In the genomic region with DNA sequence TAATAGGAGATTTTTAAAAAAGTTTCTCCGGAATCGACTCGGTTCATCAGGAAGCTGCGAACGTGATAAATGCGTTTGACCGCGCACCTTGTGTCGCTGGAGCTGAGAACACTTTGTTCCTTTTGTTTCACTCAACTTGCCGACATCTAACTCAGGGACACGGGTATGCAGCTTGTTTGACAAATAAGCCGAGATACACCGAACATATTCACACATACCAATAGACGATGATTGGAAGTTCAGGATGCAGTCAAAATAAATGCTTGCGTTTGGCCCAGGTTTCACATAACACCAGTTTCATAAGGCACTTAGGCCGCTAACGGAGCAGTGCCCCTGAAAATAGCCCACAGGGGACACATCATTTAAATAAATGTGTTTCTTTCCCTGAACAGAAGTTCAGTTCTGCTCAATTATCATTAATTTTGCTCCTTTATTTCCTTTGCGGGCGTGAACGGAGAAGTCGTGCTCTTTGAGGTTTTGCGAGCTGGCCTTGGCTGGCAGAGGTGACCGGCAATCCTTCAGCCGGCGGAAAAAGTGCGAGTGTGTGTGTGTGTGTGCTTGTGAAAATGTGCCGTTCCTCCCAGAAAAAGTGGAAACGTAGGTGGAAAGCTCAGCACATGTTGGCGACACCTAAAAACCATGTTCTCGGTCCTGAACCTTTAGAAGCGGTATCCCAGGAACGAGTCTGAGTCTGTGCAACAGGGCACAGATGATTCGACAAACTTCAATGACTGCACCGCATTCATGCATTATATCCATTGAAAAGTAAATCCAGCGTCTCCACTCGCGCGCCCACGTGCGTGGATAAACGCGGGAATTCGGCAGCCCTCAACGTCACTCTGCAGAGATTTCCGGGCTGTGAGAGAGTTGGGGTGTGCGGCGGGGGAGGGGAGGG, we compare ENCODE assay signal across 1 cellular context.
TF ChIP-seq lines count a peak whose summit lies in the region.

No MANE protein-coding gene starts in this region.

TF ChIP-seq in SK-N-SH, 30 proteins besides CTCF, POLR2A, EP300 and RAD21 (continued from another document):
- TF ChIP-seq, protein P1, sequence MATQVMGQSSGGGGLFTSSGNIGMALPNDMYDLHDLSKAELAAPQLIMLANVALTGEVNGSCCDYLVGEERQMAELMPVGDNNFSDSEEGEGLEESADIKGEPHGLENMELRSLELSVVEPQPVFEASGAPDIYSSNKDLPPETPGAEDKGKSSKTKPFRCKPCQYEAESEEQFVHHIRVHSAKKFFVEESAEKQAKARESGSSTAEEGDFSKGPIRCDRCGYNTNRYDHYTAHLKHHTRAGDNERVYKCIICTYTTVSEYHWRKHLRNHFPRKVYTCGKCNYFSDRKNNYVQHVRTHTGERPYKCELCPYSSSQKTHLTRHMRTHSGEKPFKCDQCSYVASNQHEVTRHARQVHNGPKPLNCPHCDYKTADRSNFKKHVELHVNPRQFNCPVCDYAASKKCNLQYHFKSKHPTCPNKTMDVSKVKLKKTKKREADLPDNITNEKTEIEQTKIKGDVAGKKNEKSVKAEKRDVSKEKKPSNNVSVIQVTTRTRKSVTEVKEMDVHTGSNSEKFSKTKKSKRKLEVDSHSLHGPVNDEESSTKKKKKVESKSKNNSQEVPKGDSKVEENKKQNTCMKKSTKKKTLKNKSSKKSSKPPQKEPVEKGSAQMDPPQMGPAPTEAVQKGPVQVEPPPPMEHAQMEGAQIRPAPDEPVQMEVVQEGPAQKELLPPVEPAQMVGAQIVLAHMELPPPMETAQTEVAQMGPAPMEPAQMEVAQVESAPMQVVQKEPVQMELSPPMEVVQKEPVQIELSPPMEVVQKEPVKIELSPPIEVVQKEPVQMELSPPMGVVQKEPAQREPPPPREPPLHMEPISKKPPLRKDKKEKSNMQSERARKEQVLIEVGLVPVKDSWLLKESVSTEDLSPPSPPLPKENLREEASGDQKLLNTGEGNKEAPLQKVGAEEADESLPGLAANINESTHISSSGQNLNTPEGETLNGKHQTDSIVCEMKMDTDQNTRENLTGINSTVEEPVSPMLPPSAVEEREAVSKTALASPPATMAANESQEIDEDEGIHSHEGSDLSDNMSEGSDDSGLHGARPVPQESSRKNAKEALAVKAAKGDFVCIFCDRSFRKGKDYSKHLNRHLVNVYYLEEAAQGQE (IDR thresholded peaks at IDR 0.05; ENCODE audit: low read depth, low read length), result no peak
- TF ChIP-seq POLR2AphosphoS5 (IDR thresholded peaks at IDR 0.05; ENCODE audit: low read depth, low read length) (no peak), GABPA (IDR thresholded peaks at IDR 0.05; ENCODE audit: low read depth) (no peak), SIN3A (IDR thresholded peaks at IDR 0.05; ENCODE audit: borderline replicate concordance, low read depth, low read length) (no peak), MEF2A (IDR thresholded peaks at IDR 0.05; ENCODE audit: borderline replicate concordance, low read depth) (no peak), FOXM1 (IDR thresholded peaks at IDR 0.05; ENCODE audit: low read depth) (no peak), FOXJ3 (CRISPR knock-in tag; IDR thresholded peaks at IDR 0.05) (no peak)
- TF ChIP-seq, protein P2, sequence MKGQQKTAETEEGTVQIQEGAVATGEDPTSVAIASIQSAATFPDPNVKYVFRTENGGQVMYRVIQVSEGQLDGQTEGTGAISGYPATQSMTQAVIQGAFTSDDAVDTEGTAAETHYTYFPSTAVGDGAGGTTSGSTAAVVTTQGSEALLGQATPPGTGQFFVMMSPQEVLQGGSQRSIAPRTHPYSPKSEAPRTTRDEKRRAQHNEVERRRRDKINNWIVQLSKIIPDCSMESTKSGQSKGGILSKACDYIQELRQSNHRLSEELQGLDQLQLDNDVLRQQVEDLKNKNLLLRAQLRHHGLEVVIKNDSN (IDR thresholded peaks at IDR 0.05; ENCODE audit: borderline replicate concordance, low read depth), result no peak
